11 cellular contexts compared by ENCODE assay signal in the genomic region with DNA sequence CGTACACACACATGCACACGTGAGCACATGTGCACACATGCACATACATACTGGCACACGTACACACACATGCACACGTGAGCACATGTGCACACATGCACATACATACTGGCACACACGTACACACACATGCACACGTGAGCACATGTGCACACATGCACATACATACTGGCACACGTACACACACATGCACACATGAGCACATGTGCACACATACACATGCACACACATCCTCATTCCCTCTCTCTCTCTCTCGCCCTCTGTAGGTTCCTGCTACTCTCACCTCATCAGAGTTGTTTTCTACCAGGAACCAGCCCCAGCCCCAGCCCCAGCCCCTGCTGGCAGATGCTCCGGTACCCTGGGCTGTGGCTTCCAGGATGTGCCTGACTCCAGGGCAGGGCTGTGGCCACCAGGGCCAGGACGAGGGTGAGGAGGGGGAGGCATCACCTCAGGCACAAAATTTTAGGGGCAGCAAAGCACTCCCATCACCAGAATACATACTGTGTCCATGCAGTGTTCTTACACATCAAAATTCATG. TPM values are rescaled to one million over a fixed set of nuclear protein-coding genes. Genes with fewer than 3 reads are reported as not detected.
DNase-seq lines count a peak whose midpoint lies in the region; ATAC-seq, FAIRE-seq and TF ChIP-seq lines count a peak whose summit lies in the region.
"Not testable (repeated sequence)": the region's sequence is repeated elsewhere in the genome, so short reads cannot be mapped to it uniquely, and the experiment has no call there.
"Had no signal": no experiment of that assay in that cellular context is flagged by ENCODE, and none has a peak within 500 bp of the region (broad histone marks: within the 10 kb centered on the region; RNA-seq: fewer than 3 reads in every experiment).

No MANE protein-coding gene starts in this region.

- H3K79me2 ChIP-seq in neural progenitor cell (ENCODE audit: low read depth) = not testable (repeated sequence)

- H3K4me3 ChIP-seq in neural progenitor cell = not testable (repeated sequence)

- not testable (repeated sequence) for H3K27ac Mint-ChIP-seq in neural progenitor cell

- H3K4me1 ChIP-seq in neural progenitor cell = peaks cover 10% of the 10 kb centered on the region

- not testable (repeated sequence) for H4K20me1 ChIP-seq in neural progenitor cell (ENCODE audit: low read depth)

- H3K9me3 ChIP-seq in neural progenitor cell (ENCODE audit: low read depth) = not testable (repeated sequence)

- in situ Hi-C loops in ACHN (cut with HindIII; ENCODE audit: low pct_ligation_motif_present, low pct_unique_long_range_greater_than_20kb, low sequenced_read_pairs) = not testable (repeated sequence)

- DNase-seq in ACHN = peak; percentile 14
- peak; percentile 37 for DNase-seq in ELF-1 (ENCODE audit: low read depth, low spot score)
- not testable (repeated sequence) for DNase-seq in HTR-8/SVneo (ENCODE audit: insufficient read length, low spot score)
- peak; percentile 20 for DNase-seq in NCI-H82 (lab: John Stamatoyannopoulos, UW)
- peak; percentile 25 for DNase-seq in left ventricle myocardium superior
- DNase-seq in neural progenitor cell (ENCODE audit: low spot score) = peak; percentile 24

- not testable (repeated sequence) for H3K36me3 ChIP-seq in neural progenitor cell

- not testable (repeated sequence) for H3K4me3 Mint-ChIP-seq in neural progenitor cell

- peak overlapping the region; percentile 51 for H3K27ac ChIP-seq in angular gyrus (ENCODE audit: low read depth, low read length)
- not testable (repeated sequence) for H3K27ac ChIP-seq in neural progenitor cell

- TF ChIP-seq CTCF in neural progenitor cell (IDR thresholded peaks at IDR 0.05) = not testable (repeated sequence)

- peaks cover 13% of the 10 kb centered on the region for H3K4me1 Mint-ChIP-seq in neural progenitor cell

- FAIRE-seq in HTR-8/SVneo (lab: Jason Lieb, UNC) = peak; percentile 4

- intact Hi-C loops in left ventricle myocardium superior (cut with micrococcal nuclease) = not testable (repeated sequence)

- H3F3A ChIP-seq in neural progenitor cell (ENCODE audit: low read depth) = peaks cover 11% of the 10 kb centered on the region

- not testable (repeated sequence) for H3K9me3 Mint-ChIP-seq in neural progenitor cell

- H3K27me3 Mint-ChIP-seq in neural progenitor cell (ENCODE audit: insufficient read depth, low read depth) = not testable (repeated sequence)

- not testable (repeated sequence) for H3K9ac ChIP-seq in neural progenitor cell

- not testable (repeated sequence) for ATAC-seq in left ventricle myocardium superior

- not testable (repeated sequence) for H2AFZ ChIP-seq in neural progenitor cell (replicated peaks)

- H3K36me3 Mint-ChIP-seq in neural progenitor cell = not testable (repeated sequence)

- H3K27me3 ChIP-seq in neural progenitor cell = peaks cover 20% of the 10 kb centered on the region

- H3K4me2 ChIP-seq in neural progenitor cell = not testable (repeated sequence)

RNA-seq across cellular contexts. Expression of a gene that starts 2.1 kb away (rescaled TPM):
- total RNA-seq in left ventricle myocardium superior = 4.7 TPM
- total RNA-seq in neural progenitor cell (ENCODE audit: low replicate concordance) = 0.77 TPM in 1 of 2 replicates, not detected in the other

RNA-seq across cellular contexts. Expression of a gene that starts 17.1 kb away (rescaled TPM):
- total RNA-seq in left ventricle myocardium superior (0.84 TPM), neural progenitor cell (ENCODE audit: low replicate concordance) (12.6 and 18.9 TPM in 2 replicates)
- total RNA-seq: CD4-positive, CD25-positive, alpha-beta regulatory T cell; CD8-positive, alpha-beta memory T cell; GM12878; HT-29 had no signal

RNA-seq across cellular contexts. Expression of a gene that starts 52.0 kb away (rescaled TPM):
- 49.0 TPM for total RNA-seq in left ventricle myocardium superior
- 2.5 and 3.3 TPM in 2 replicates for total RNA-seq in neural progenitor cell (ENCODE audit: low replicate concordance)

Comparison
In these comparisons a context has a peak if more than half of its experiments do, and no peak if none do; other contexts are left out.
1. RNA of a gene that starts 52.0 kb away (total RNA-seq): 49.0 TPM in left ventricle myocardium superior (single experiment); 2.5 to 3.3 TPM in neural progenitor cell; every median in the first group is over 10 times any median in the second.